36 cellular contexts compared by ENCODE assay signal in genomic region chr13:50174630-50175029, GRCh38.
"Had no signal": no experiment of that assay in that cellular context is flagged by ENCODE, and none has a peak within 500 bp of the region (broad histone marks: within the 10 kb centered on the region; RNA-seq: fewer than 3 reads in every experiment).

No MANE protein-coding gene starts in this region.

- H3K4me3 ChIP-seq: MG63 had no signal

- H3K27ac ChIP-seq: KMS-11 had no signal

- H3K36me3 ChIP-seq: MG63 had no signal

- DNase-seq: Karpas-422, Kasumi-1, MG63, MM.1S, MV-4-11, NCI-H1048, NCI-H1092, NCI-H1092 treated with DMSO at 0.1 percent for 48 hours, NCI-H1105, NCI-H1105 treated with DMSO at 0.1 percent for 48 hours, NCI-H1417, NCI-H1417 treated with DMSO at 0.1 percent for 48 hours, NCI-H1436, NCI-H1436 treated with DMSO at 0.1 percent for 48 hours, NCI-H146, NCI-H1694, NCI-H1694 treated with DMSO at 0.1 percent for 48 hours, NCI-H187, NCI-H187 treated with DMSO at 0.1 percent for 48 hours, NCI-H1930, NCI-H2029, NCI-H2029 treated with DMSO at 0.1 percent for 48 hours, NCI-H2081, NCI-H2081 treated with DMSO at 0.1 percent for 48 hours, NCI-H2107, NCI-H2171, NCI-H2171 treated with DMSO at 0.1 percent for 48 hours, NCI-H2227 treated with DMSO at 0.1 percent for 48 hours, NCI-H226, NCI-H345, NCI-H446, NCI-H446 treated with DMSO at 0.1 percent for 48 hours, NCI-H510A, NCI-H510A treated with DMSO at 0.1 percent for 48 hours, NCI-H524 had no signal

- H3K27me3 ChIP-seq: MG63 had no signal

- H3K9me3 ChIP-seq: MG63 had no signal
